Comparison of ENCODE assay signal across 14 cellular contexts in genomic region chr2:71603851-71604708, GRCh38.
DNase-seq lines count a peak whose midpoint lies in the region; ATAC-seq and TF ChIP-seq lines count a peak whose summit lies in the region.
"Had no signal": no experiment of that assay in that cellular context is flagged by ENCODE, and none has a peak within 500 bp of the region (broad histone marks: within the 10 kb centered on the region; RNA-seq: fewer than 3 reads in every experiment).

No MANE protein-coding gene starts in this region.

- H3K9me3 ChIP-seq in WERI-Rb-1 (ENCODE audit: severe bottlenecking) = no peaks in the 10 kb centered on the region
- no peaks in the 10 kb centered on the region for H3K9me3 ChIP-seq in osteoblast (ENCODE audit: low read depth, low read length)
- no peaks in the 10 kb centered on the region for H3K9me3 ChIP-seq in smooth muscle cell (replicated peaks; ENCODE audit: low read depth)
- H3K9me3 ChIP-seq: HAP-1 had no signal

- intact Hi-C loops in cardiac septum (cut with DNase I) = loop anchor here (10.0 kb wide), 1 partner anchor 129 kb away; no protein-coding TSS in a partner anchor

- H2AFZ ChIP-seq in osteoblast (ENCODE audit: low read length) (no peak overlapping the region), smooth muscle cell (ENCODE audit: low read depth) (no peak overlapping the region)

- no peak overlapping the region for H3K27ac ChIP-seq in WERI-Rb-1
- no peak overlapping the region for H3K27ac ChIP-seq in osteoblast (ENCODE audit: low read depth, low read length)
- no peak overlapping the region for H3K27ac ChIP-seq in smooth muscle cell (ENCODE audit: low read depth)

- H4K20me1 ChIP-seq in osteoblast (ENCODE audit: insufficient read depth, low read length) = peaks cover 2% of the 10 kb centered on the region
- no peaks in the 10 kb centered on the region for H4K20me1 ChIP-seq in smooth muscle cell (ENCODE audit: low read depth)

- H3K27me3 ChIP-seq in WERI-Rb-1 (ENCODE audit: insufficient read depth, low read depth, severe bottlenecking) (no peaks in the 10 kb centered on the region), osteoblast (ENCODE audit: insufficient read depth, low read length) (peaks cover 61% of the 10 kb centered on the region), smooth muscle cell (ENCODE audit: low read depth) (no peaks in the 10 kb centered on the region)

- peak; percentile 14; the same call in 1 of the 2 replicates for TF ChIP-seq CTCF in AG10803 (conservative IDR thresholded peaks at IDR 0.05; ENCODE audit: low read length)
- 0 out of 2 replicates have a peak, but pooled peaks have one; percentile 17 for TF ChIP-seq CTCF in WERI-Rb-1 (IDR thresholded peaks at IDR 0.05; ENCODE audit: low read depth, low read length)
- no peak for TF ChIP-seq CTCF in osteoblast (IDR thresholded peaks at IDR 0.05; ENCODE audit: extremely low read depth, low read depth, low read length)
- TF ChIP-seq CTCF in smooth muscle cell (IDR thresholded peaks at IDR 0.05; ENCODE audit: borderline replicate concordance, insufficient read depth, poor library complexity, severe bottlenecking) = no peak

- H3K4me3 ChIP-seq in AG10803 (ENCODE audit: low read length) (no peak overlapping the region), WERI-Rb-1 (ENCODE audit: low read depth, low read length) (no peak overlapping the region), osteoblast (ENCODE audit: insufficient read depth, low read length) (no peak overlapping the region), smooth muscle cell (no peak overlapping the region)
- H3K4me3 ChIP-seq: HAP-1 had no signal

- H3K36me3 ChIP-seq in WERI-Rb-1 (no peaks in the 10 kb centered on the region), osteoblast (ENCODE audit: insufficient read depth, low read length) (no peaks in the 10 kb centered on the region), smooth muscle cell (ENCODE audit: low read depth) (no peaks in the 10 kb centered on the region)
- H3K36me3 ChIP-seq: HAP-1 had no signal

- H3K9ac ChIP-seq in smooth muscle cell (ENCODE audit: low read depth) = no peak overlapping the region

- H3K4me1 ChIP-seq in osteoblast (ENCODE audit: insufficient read depth, low read length) (no peaks in the 10 kb centered on the region), smooth muscle cell (ENCODE audit: low read depth) (peaks cover 5% of the 10 kb centered on the region)
- H3K4me1 ChIP-seq: HAP-1 had no signal

- DNase-seq in AG10803 (ENCODE audit: low read depth) = no peak
- peak; percentile 13 for DNase-seq in WERI-Rb-1
- DNase-seq in cardiac septum (ENCODE audit: low spot score) = peak; percentile 67
- peak; percentile 78 for DNase-seq in osteoblast (ENCODE audit: insufficient read length, low spot score, missing footprints)
- DNase-seq in smooth muscle cell (lab: John Stamatoyannopoulos, UW; ENCODE audit: unreplicated experiment) = no peak
- no peak for DNase-seq in NCI-H774 (lab: John Stamatoyannopoulos, UW)
- DNase-seq in DMS153 treated with DMSO at 0.1 percent for 48 hours (lab: John Stamatoyannopoulos, UW; ENCODE audit: unreplicated experiment) = no peak
- DNase-seq: activated CD8-positive, alpha-beta memory T cell treated with anti-CD3 and anti-CD28 coated beads for 24 hours; EL; NCI-H1048; NCI-H446 had no signal

- no peaks in the 10 kb centered on the region for H3F3A ChIP-seq in smooth muscle cell (ENCODE audit: low read depth)

- no peak for ATAC-seq in GM19328 (IDR thresholded peaks at IDR 0.05; ENCODE audit: unreplicated experiment)
- ATAC-seq: left colon had no signal

- peak overlapping the region; percentile 50 for H3K4me2 ChIP-seq in osteoblast (ENCODE audit: insufficient read depth, low read length)
- H3K4me2 ChIP-seq in smooth muscle cell = no peak overlapping the region

- H3K79me2 ChIP-seq in osteoblast (ENCODE audit: insufficient read depth, low read length) = no peaks in the 10 kb centered on the region
- no peaks in the 10 kb centered on the region for H3K79me2 ChIP-seq in smooth muscle cell (ENCODE audit: low read depth)

- WGBS in smooth muscle cell (ENCODE audit: low lambda C conversion rate) = 96% methylated on average over 9 of the region's 9 CpGs

Comparison
In these comparisons a context has a peak if more than half of its experiments do, and no peak if none do; other contexts are left out.
1. DNase-seq: peak in WERI-Rb-1 (single experiment), cardiac septum (single experiment) and osteoblast (single experiment); none in AG10803 (single experiment), smooth muscle cell (single experiment), NCI-H774 (single experiment) and DMS153 treated with DMSO at 0.1 percent for 48 hours (single experiment).
2. CTCF ChIP-seq: peak in AG10803 (single experiment) and WERI-Rb-1 (single experiment); none in osteoblast (single experiment) and smooth muscle cell (single experiment).